In the genomic region with DNA sequence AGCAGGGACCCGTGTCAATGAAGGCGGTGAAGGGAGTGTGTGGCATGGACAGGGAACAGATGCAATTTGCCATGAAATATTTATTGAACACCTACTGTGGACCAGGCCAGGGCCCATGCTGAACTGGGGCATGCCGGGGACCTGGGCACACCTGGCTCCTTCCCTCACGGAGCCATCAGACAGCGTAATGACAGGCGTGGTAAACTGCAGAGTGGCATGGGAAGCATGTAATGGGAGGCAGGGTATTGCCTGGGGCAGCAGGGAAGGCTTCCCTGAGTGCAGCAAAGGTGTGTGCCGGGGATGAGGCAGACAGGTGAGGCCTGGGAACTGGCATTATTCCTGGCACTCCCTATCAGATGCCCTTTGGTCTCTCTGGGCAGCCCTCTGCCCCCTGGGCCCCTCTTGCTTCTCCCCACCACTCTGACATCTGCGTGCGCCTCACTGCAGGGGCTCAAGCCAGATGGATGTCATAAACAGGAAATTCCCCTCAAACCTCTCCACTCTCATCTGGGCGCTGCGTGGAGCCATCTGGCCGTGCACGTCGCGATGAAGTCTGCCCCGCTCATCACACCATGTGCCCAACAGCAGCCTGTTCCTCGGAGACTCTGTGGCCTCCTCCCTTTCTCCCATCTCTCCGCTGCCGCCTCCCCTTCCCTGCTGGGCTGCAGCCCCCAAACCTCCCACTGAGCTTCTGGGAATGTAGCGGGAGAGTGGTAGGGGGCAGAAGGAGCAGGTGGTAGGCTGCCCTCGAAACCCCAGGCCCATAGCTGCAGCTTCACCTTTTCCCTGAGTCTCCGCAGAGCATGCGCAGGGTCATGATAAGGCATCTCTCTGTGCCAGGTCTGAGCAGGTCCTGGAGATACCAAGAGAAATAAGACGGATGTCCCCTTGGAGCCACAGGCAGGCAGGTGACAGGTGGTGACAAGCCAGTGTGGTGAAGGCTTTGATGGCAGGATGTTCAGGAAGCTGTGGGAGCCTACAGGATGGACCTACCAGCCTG, we compare ENCODE assay signal across 15 cellular contexts.
DNase-seq lines count a peak whose midpoint lies in the region; ATAC-seq and TF ChIP-seq lines count a peak whose summit lies in the region.
"Had no signal": no experiment of that assay in that cellular context is flagged by ENCODE, and none has a peak within 500 bp of the region (broad histone marks: within the 10 kb centered on the region; RNA-seq: fewer than 3 reads in every experiment).

No MANE protein-coding gene starts in this region.

- no peak for TF ChIP-seq POLR2A in uterus (IDR thresholded peaks at IDR 0.05)

- no peaks in the 10 kb centered on the region for H3K79me2 ChIP-seq in hepatocyte

- TF ChIP-seq CTCF in right atrium auricular region (IDR thresholded peaks at IDR 0.05): no peak
- no peak for TF ChIP-seq CTCF in hepatocyte (IDR thresholded peaks at IDR 0.05; ENCODE audit: poor library complexity)
- TF ChIP-seq CTCF in uterus (IDR thresholded peaks at IDR 0.05): no peak

- no peak overlapping the region for H3K27ac Mint-ChIP-seq in activated naive CD4-positive, alpha-beta T cell treated with anti-CD3 and anti-CD28 coated beads, Interleukin-2, amount 50 U/mL, for 72 hours
- H3K27ac Mint-ChIP-seq: T-helper 2 cell treated with Interferon-gamma antibody and Interleukin-4, amounts not matched to agents 5 μg/mL and 100 μg/mL, for 36 hours had no signal

- ATAC-seq in Right ventricle myocardium superior (ENCODE audit: poor library complexity) (peak; percentile 8), HG02763 (IDR thresholded peaks at IDR 0.05; ENCODE audit: unreplicated experiment) (no peak)
- no peak for ATAC-seq in activated naive CD4-positive, alpha-beta T cell treated with anti-CD3 and anti-CD28 coated beads, Interleukin-2, amount 50 U/mL, for 72 hours

- no peaks in the 10 kb centered on the region for H3K9me2 ChIP-seq in hepatocyte (replicated peaks; ENCODE audit: insufficient read depth)

- no peak overlapping the region for H3K4me3 ChIP-seq in right atrium auricular region
- no peak overlapping the region for H3K4me3 ChIP-seq in SJCRH30
- H3K4me3 ChIP-seq in hepatocyte: no peak overlapping the region
- H3K4me3 ChIP-seq in uterus: no peak overlapping the region
- H3K4me3 ChIP-seq: adrenal gland, pancreas had no signal

- DNase-seq in Right ventricle myocardium superior: peak; percentile 50
- no peak for DNase-seq in right atrium auricular region (ENCODE audit: low spot score)
- DNase-seq in SJCRH30: peak; percentile 73 to 75
- DNase-seq in hepatocyte (ENCODE audit: low spot score): peak; percentile 38
- peak in 1 of 2 donors; percentile 57 for DNase-seq in uterus
- DNase-seq in posterior cingulate gyrus: no peak
- DNase-seq in activated naive CD4-positive, alpha-beta T cell treated with anti-CD3 and anti-CD28 coated beads, Interleukin-2, amount 50 U/mL, for 72 hours (ENCODE audit: low spot score in 2 of 2): no peak
- DNase-seq: HFFc6, mammary epithelial cell, NCI-H446 had no signal

- H3K27ac ChIP-seq in right atrium auricular region: no peak overlapping the region
- peak overlapping the region; percentile 72 for H3K27ac ChIP-seq in SJCRH30
- no peak overlapping the region for H3K27ac ChIP-seq in hepatocyte
- peak overlapping the region; percentile 6 to 80 for H3K27ac ChIP-seq in uterus
- H3K27ac ChIP-seq: adrenal gland, pancreas, RWPE1 had no signal

- H3K36me3 ChIP-seq in right atrium auricular region (no peaks in the 10 kb centered on the region), SJCRH30 (no peaks in the 10 kb centered on the region), hepatocyte (replicated peaks; ENCODE audit: insufficient read depth, low read depth) (no peaks in the 10 kb centered on the region), uterus (no peaks in the 10 kb centered on the region)
- H3K36me3 ChIP-seq: adrenal gland, pancreas had no signal

- H4K20me1 ChIP-seq in hepatocyte (ENCODE audit: insufficient read depth, poor library complexity, severe bottlenecking): no peaks in the 10 kb centered on the region

- H3K27me3 ChIP-seq in right atrium auricular region: no peaks in the 10 kb centered on the region
- no peaks in the 10 kb centered on the region for H3K27me3 ChIP-seq in SJCRH30
- H3K27me3 ChIP-seq in hepatocyte: peaks cover 8% of the 10 kb centered on the region
- H3K27me3 ChIP-seq in uterus: no peaks in the 10 kb centered on the region
- H3K27me3 ChIP-seq: pancreas had no signal

- no peak overlapping the region for H2AFZ ChIP-seq in hepatocyte

- no peaks in the 10 kb centered on the region for H3K9me3 Mint-ChIP-seq in activated naive CD4-positive, alpha-beta T cell treated with anti-CD3 and anti-CD28 coated beads, Interleukin-2, amount 50 U/mL, for 72 hours
- H3K9me3 Mint-ChIP-seq: HFFc6; T-helper 2 cell treated with Interferon-gamma antibody and Interleukin-4, amounts not matched to agents 5 μg/mL and 100 μg/mL, for 36 hours had no signal

- 71% methylated on average over 21 of the region's 24 CpGs for WGBS in hepatocyte (ENCODE audit: low lambda C conversion rate, missing lambda C conversion rate)

- H3K36me3 Mint-ChIP-seq in activated naive CD4-positive, alpha-beta T cell treated with anti-CD3 and anti-CD28 coated beads, Interleukin-2, amount 50 U/mL, for 72 hours: no peaks in the 10 kb centered on the region

- H3K4me2 ChIP-seq in hepatocyte: no peak overlapping the region

- intact Hi-C loops in Right ventricle myocardium superior (cut with DNase I): no loop called here
- intact Hi-C loops in uterus (cut with DNase I; ENCODE audit: low total_unique reads): no loop called here
- intact Hi-C loops in posterior cingulate gyrus (cut with DNase I): no loop called here

- H3K9me3 ChIP-seq in right atrium auricular region (no peaks in the 10 kb centered on the region), SJCRH30 (replicated peaks) (no peaks in the 10 kb centered on the region), hepatocyte (ENCODE audit: low read depth) (no peaks in the 10 kb centered on the region), uterus (no peaks in the 10 kb centered on the region)
- H3K9me3 ChIP-seq: adrenal gland, pancreas had no signal

- H3K4me1 ChIP-seq in right atrium auricular region (peaks cover 0 to 28% of the 10 kb centered on the region in 2 donors), SJCRH30 (peaks cover 68% of the 10 kb centered on the region), hepatocyte (ENCODE audit: insufficient read depth) (peaks cover 4% of the 10 kb centered on the region), uterus (peaks cover 0 to 20% of the 10 kb centered on the region in 2 donors)
- H3K4me1 ChIP-seq: adrenal gland, pancreas had no signal

Comparison
In these comparisons a context has a peak if more than half of its experiments do, and no peak if none do; other contexts are left out.
1. DNase-seq: peak in Right ventricle myocardium superior (single experiment), SJCRH30 (2 of 2) and hepatocyte (single experiment); none in right atrium auricular region (single experiment), posterior cingulate gyrus (0 of 10) and activated naive CD4-positive, alpha-beta T cell treated with anti-CD3 and anti-CD28 coated beads, Interleukin-2, amount 50 U/mL, for 72 hours (0 of 2).
2. H3K27ac ChIP-seq: peak in SJCRH30 (single experiment) and uterus (2 of 2); none in right atrium auricular region (0 of 2) and hepatocyte (single experiment).